13 cellular contexts compared by ENCODE assay signal in the genomic region with DNA sequence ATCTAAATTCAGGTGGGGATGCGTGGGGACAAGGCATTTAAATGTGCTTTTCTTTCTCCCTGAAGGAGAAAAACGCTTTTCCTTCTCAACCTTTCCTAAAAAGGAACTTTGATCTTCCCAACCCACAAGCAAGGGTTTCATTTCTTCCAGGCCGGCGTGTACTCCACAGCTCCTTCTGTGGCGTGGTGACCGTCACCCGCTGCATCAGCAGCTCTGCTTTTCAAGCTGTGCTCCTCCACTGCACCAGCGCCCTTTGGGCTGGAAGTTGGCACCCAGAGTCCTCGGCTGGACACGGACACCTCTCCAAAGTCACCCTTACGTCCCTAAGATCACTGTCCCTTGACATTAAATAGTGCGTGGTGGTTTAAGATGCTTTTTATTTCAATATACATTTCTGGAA. TPM values are rescaled to one million over a fixed set of nuclear protein-coding genes. Genes with fewer than 3 reads are reported as not detected.
DNase-seq lines count a peak whose midpoint lies in the region; ATAC-seq and TF ChIP-seq lines count a peak whose summit lies in the region.
"Had no signal": no experiment of that assay in that cellular context is flagged by ENCODE, and none has a peak within 500 bp of the region (broad histone marks: within the 10 kb centered on the region; RNA-seq: fewer than 3 reads in every experiment).

No MANE protein-coding gene starts in this region.

- CTCF ChIA-PET in activated CD4-positive, alpha-beta memory T cell treated with anti-CD3 and anti-CD28 coated beads for 36 hours (lab: Charles Lee) = interaction anchor here (1.0 to 1.9 kb wide), 2 partner anchors 9 to 21 kb away, joined by 3 to 7 read pairs; no protein-coding TSS in a partner anchor

- peak overlapping the region; percentile 83 for H3K27ac ChIP-seq in RWPE2 (ENCODE audit: poor library complexity, severe bottlenecking)
- peak overlapping the region; percentile 56 to 77 (median 66) for H3K27ac ChIP-seq in esophagus squamous epithelium
- H3K27ac ChIP-seq in coronary artery = peak overlapping the region in 1 of 2 donors; percentile 40

- no peaks in the 10 kb centered on the region for H3K36me3 Mint-ChIP-seq in nephron progenitor cell (ENCODE audit: low read depth)
- H3K36me3 Mint-ChIP-seq in activated CD4-positive, alpha-beta memory T cell treated with anti-CD3 and anti-CD28 coated beads for 36 hours = no peaks in the 10 kb centered on the region
- H3K36me3 Mint-ChIP-seq: brain had no signal

- intact Hi-C loops in esophagus squamous epithelium (cut with DNase I) = no loop called here
- intact Hi-C loops in activated CD4-positive, alpha-beta memory T cell treated with anti-CD3 and anti-CD28 coated beads for 36 hours (cut with micrococcal nuclease) = no loop called here

- no peak for ATAC-seq in RWPE2 (ENCODE audit: low read depth)
- ATAC-seq: HepG2 had no signal

- in situ Hi-C loops in ACHN (cut with HindIII; ENCODE audit: low pct_ligation_motif_present, low pct_unique_long_range_greater_than_20kb, low sequenced_read_pairs) = no loop called here

- H3K36me3 ChIP-seq in RWPE2 (ENCODE audit: low read depth) = no peaks in the 10 kb centered on the region
- H3K36me3 ChIP-seq in esophagus squamous epithelium = no peaks in the 10 kb centered on the region

- no peak overlapping the region for H3K27ac Mint-ChIP-seq in nephron progenitor cell
- H3K27ac Mint-ChIP-seq in activated CD4-positive, alpha-beta memory T cell treated with anti-CD3 and anti-CD28 coated beads for 36 hours = no peak overlapping the region

- peak overlapping the region; percentile 31 for H3K4me3 Mint-ChIP-seq in nephron progenitor cell
- no peak overlapping the region for H3K4me3 Mint-ChIP-seq in activated CD4-positive, alpha-beta memory T cell treated with anti-CD3 and anti-CD28 coated beads for 36 hours

- no peak for TF ChIP-seq POLR2A in esophagus squamous epithelium (IDR thresholded peaks at IDR 0.05)

- TF ChIP-seq CTCF in RWPE2 (IDR thresholded peaks at IDR 0.05; ENCODE audit: poor library complexity, severe bottlenecking) = no peak
- TF ChIP-seq CTCF in esophagus squamous epithelium (IDR thresholded peaks at IDR 0.05) = no peak
- no peak for TF ChIP-seq CTCF in nephron progenitor cell (IDR thresholded peaks at IDR 0.05)
- no peak for TF ChIP-seq CTCF in coronary artery (IDR thresholded peaks at IDR 0.05)

- H3K9me3 ChIP-seq in RWPE2 (ENCODE audit: severe bottlenecking) = no peaks in the 10 kb centered on the region
- no peaks in the 10 kb centered on the region for H3K9me3 ChIP-seq in esophagus squamous epithelium

- H3K4me3 ChIP-seq in RWPE2 (ENCODE audit: severe bottlenecking) = no peak overlapping the region
- H3K4me3 ChIP-seq in esophagus squamous epithelium = no peak overlapping the region
- H3K4me3 ChIP-seq in coronary artery = no peak overlapping the region

- WGBS in esophagus squamous epithelium, 2 donors = 80 to 91% methylated on average over 12 of the region's 12 CpGs

- H3K27me3 ChIP-seq in RWPE2 (ENCODE audit: insufficient read depth, poor library complexity, severe bottlenecking) (no peaks in the 10 kb centered on the region), esophagus squamous epithelium (no peaks in the 10 kb centered on the region)

- POLR2A ChIA-PET in activated CD4-positive, alpha-beta memory T cell treated with anti-CD3 and anti-CD28 coated beads for 36 hours (lab: Charles Lee) = no interaction called here

- peaks cover 26% of the 10 kb centered on the region for H3K27me3 Mint-ChIP-seq in nephron progenitor cell (ENCODE audit: low read depth, poor library complexity)
- H3K27me3 Mint-ChIP-seq in activated CD4-positive, alpha-beta memory T cell treated with anti-CD3 and anti-CD28 coated beads for 36 hours = no peaks in the 10 kb centered on the region

- peaks cover 49% of the 10 kb centered on the region for H3K4me1 Mint-ChIP-seq in nephron progenitor cell
- H3K4me1 Mint-ChIP-seq in activated CD4-positive, alpha-beta memory T cell treated with anti-CD3 and anti-CD28 coated beads for 36 hours (ENCODE audit: low read depth) = peaks cover 6% of the 10 kb centered on the region

- H3K4me1 ChIP-seq in RWPE2 (ENCODE audit: insufficient read depth, poor library complexity, severe bottlenecking) (peaks cover 40% of the 10 kb centered on the region), esophagus squamous epithelium (peaks cover 8 to 32% (median 14%) of the 10 kb centered on the region in 3 donors)

- peak; percentile 42 for DNase-seq in ACHN
- no peak for DNase-seq in RWPE2 (ENCODE audit: low spot score)
- no peak for DNase-seq in esophagus squamous epithelium (lab: John Stamatoyannopoulos, UW)
- no peak for DNase-seq in nephron progenitor cell
- no peak for DNase-seq in coronary artery (ENCODE audit: low spot score)
- DNase-seq in activated CD4-positive, alpha-beta memory T cell treated with anti-CD3 and anti-CD28 coated beads for 36 hours = no peak
- no peak for DNase-seq in OCI-M2 (lab: John Stamatoyannopoulos, UW; ENCODE audit: unreplicated experiment)
- DNase-seq in hypothalamus (lab: John Stamatoyannopoulos, UW) = no peak
- DNase-seq: NCI-H1436; stimulated activated CD4-positive, alpha-beta T cell treated with anti-CD3 and anti-CD28 coated beads, Interleukin-15, amount 100 ng/mL, for 24 hours; stimulated activated CD8-positive, alpha-beta memory T cell treated with anti-CD3 and anti-CD28 coated beads, Interleukin-4, amount 100 ng/mL, for 48 hours had no signal

- H3K9me3 Mint-ChIP-seq in nephron progenitor cell = no peaks in the 10 kb centered on the region
- no peaks in the 10 kb centered on the region for H3K9me3 Mint-ChIP-seq in activated CD4-positive, alpha-beta memory T cell treated with anti-CD3 and anti-CD28 coated beads for 36 hours
- H3K9me3 Mint-ChIP-seq: brain had no signal

RNA-seq across cellular contexts. Expression of a gene that starts 54.3 kb away (rescaled TPM):
- 10 to 100 TPM in 3 of 4 donors, 1 to 10 TPM in 1; 9.4 to 22.9 (median 15.2) TPM for total RNA-seq in esophagus squamous epithelium
- total RNA-seq in activated CD4-positive, alpha-beta memory T cell treated with anti-CD3 and anti-CD28 coated beads for 36 hours = 10 to 100 TPM; 17.3 to 17.6 TPM

RNA-seq across cellular contexts. Expression of a gene that starts 56.8 kb away (rescaled TPM):
- 10 to 100 TPM; 14.9 to 40.4 (median 26.0) TPM for total RNA-seq in esophagus squamous epithelium
- 10 to 100 TPM; 32.0 to 32.8 TPM for total RNA-seq in activated CD4-positive, alpha-beta memory T cell treated with anti-CD3 and anti-CD28 coated beads for 36 hours
